27 cellular contexts compared by ENCODE assay signal in the genomic region with DNA sequence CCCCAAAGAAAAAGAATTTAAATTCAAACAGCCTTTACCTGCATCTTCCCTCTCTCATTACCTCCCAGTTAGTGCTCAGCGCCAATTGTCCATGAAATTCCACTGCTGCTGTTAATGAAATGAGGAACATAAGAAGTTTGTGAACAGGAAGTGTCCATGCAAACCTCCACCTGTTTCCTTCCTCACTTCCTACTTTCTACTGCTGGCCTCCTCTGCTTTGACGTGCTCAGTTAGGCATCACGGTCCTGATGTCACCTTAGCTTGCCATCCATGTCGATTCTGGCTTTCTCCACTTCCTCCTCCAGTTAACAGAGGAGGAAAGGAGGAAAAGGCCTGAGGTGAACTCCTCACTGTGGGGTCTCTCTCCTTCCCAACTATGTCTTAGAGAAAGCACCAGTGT. TPM values are rescaled to one million over a fixed set of nuclear protein-coding genes. Genes with fewer than 3 reads are reported as not detected.
DNase-seq lines count a peak whose midpoint lies in the region; ATAC-seq and TF ChIP-seq lines count a peak whose summit lies in the region.
"Had no signal": no experiment of that assay in that cellular context is flagged by ENCODE, and none has a peak within 500 bp of the region (broad histone marks: within the 10 kb centered on the region; RNA-seq: fewer than 3 reads in every experiment).

No MANE protein-coding gene starts in this region.

- POLR2A ChIA-PET in activated B cell treated with CpG ODN at 0.5 μM for 24 hours (lab: Charles Lee) = interaction anchor here (2.3 kb wide), 1 partner anchor 30 kb away, joined by 10 read pairs; no protein-coding TSS in a partner anchor

- no peak overlapping the region for H3K27ac ChIP-seq in BLaER1 treated with 17β-estradiol and CSF1 and Interleukin-3, amounts not matched to agents 10 nM and 100 nM
- H3K27ac ChIP-seq in left ventricle myocardium inferior (replicated peaks) (no peak overlapping the region), MM.1S (ENCODE audit: low read length) (no peak overlapping the region)
- H3K27ac ChIP-seq: A549, HL-60, RWPE1, SK-N-MC had no signal

- peak overlapping the region; percentile 70 for H3K27ac Mint-ChIP-seq in activated B cell treated with CpG ODN at 0.5 μM for 24 hours
- peak overlapping the region; percentile 14 for H3K27ac Mint-ChIP-seq in nephron progenitor cell
- no peak overlapping the region for H3K27ac Mint-ChIP-seq in stimulated activated naive CD8-positive, alpha-beta T cell treated with anti-CD3 and anti-CD28 coated beads, Interleukin-15, amount 100 ng/mL, for 72 hours
- H3K27ac Mint-ChIP-seq: CD8-positive, alpha-beta T cell; GM23338 had no signal

- TF ChIP-seq CTCF in activated B cell treated with CpG ODN at 0.5 μM for 24 hours (IDR thresholded peaks at IDR 0.05) = no peak
- TF ChIP-seq CTCF in nephron progenitor cell (IDR thresholded peaks at IDR 0.05) = no peak
- no peak for TF ChIP-seq CTCF in left ventricle myocardium inferior (IDR thresholded peaks at IDR 0.05; ENCODE audit: borderline replicate concordance)
- TF ChIP-seq CTCF in MM.1S (IDR thresholded peaks at IDR 0.05; ENCODE audit: low read length) = no peak

- no peaks in the 10 kb centered on the region for H3K79me2 ChIP-seq in MM.1S (ENCODE audit: low read length)

- H2AFZ ChIP-seq in MM.1S (ENCODE audit: low read length) = no peak overlapping the region
- H2AFZ ChIP-seq: GM23338 had no signal

- H3K4me1 Mint-ChIP-seq in activated B cell treated with CpG ODN at 0.5 μM for 24 hours (peaks cover 33% of the 10 kb centered on the region), nephron progenitor cell (peaks cover 43% of the 10 kb centered on the region)
- H3K4me1 Mint-ChIP-seq in stimulated activated naive CD8-positive, alpha-beta T cell treated with anti-CD3 and anti-CD28 coated beads, Interleukin-15, amount 100 ng/mL, for 72 hours = no peaks in the 10 kb centered on the region

- H3K36me3 ChIP-seq in BLaER1 treated with 17β-estradiol and CSF1 and Interleukin-3, amounts not matched to agents 10 nM and 100 nM = no peaks in the 10 kb centered on the region
- H3K36me3 ChIP-seq in left ventricle myocardium inferior = no peaks in the 10 kb centered on the region
- H3K36me3 ChIP-seq in MM.1S (replicated peaks; ENCODE audit: insufficient read depth, low read length) = no peaks in the 10 kb centered on the region

- no peaks in the 10 kb centered on the region for H3K27me3 ChIP-seq in BLaER1 treated with 17β-estradiol and CSF1 and Interleukin-3, amounts not matched to agents 10 nM and 100 nM
- peaks cover 70% of the 10 kb centered on the region for H3K27me3 ChIP-seq in left ventricle myocardium inferior (ENCODE audit: low read depth)
- H3K27me3 ChIP-seq in MM.1S (replicated peaks; ENCODE audit: insufficient read depth, low read length) = no peaks in the 10 kb centered on the region

- peak overlapping the region in 10 of 11 experiments; percentile 12 to 47 (median 30); a peak in 12 of 22 replicates for H3K4me2 ChIP-seq in BLaER1 treated with 17β-estradiol and CSF1 and Interleukin-3, amounts not matched to agents 10 nM and 100 nM
- H3K4me2 ChIP-seq in MM.1S (ENCODE audit: low read depth, low read length) = no peak overlapping the region
- H3K4me2 ChIP-seq: A549, GM23338 had no signal

- H4K20me1 ChIP-seq in BLaER1 treated with 17β-estradiol and CSF1 and Interleukin-3, amounts not matched to agents 10 nM and 100 nM = no peaks in the 10 kb centered on the region
- no peaks in the 10 kb centered on the region for H4K20me1 ChIP-seq in MM.1S (ENCODE audit: insufficient read depth, low read length)

- no peaks in the 10 kb centered on the region for H3K9me3 ChIP-seq in BLaER1 treated with 17β-estradiol and CSF1 and Interleukin-3, amounts not matched to agents 10 nM and 100 nM (replicated peaks in 1 of 11)
- H3K9me3 ChIP-seq in left ventricle myocardium inferior (replicated peaks) (no peaks in the 10 kb centered on the region), MM.1S (replicated peaks; ENCODE audit: insufficient read depth, low read length) (no peaks in the 10 kb centered on the region)
- H3K9me3 ChIP-seq: A549 had no signal

- peak overlapping the region; percentile 56 for H3K4me3 Mint-ChIP-seq in activated B cell treated with CpG ODN at 0.5 μM for 24 hours
- no peak overlapping the region for H3K4me3 Mint-ChIP-seq in nephron progenitor cell
- H3K4me3 Mint-ChIP-seq in stimulated activated naive CD8-positive, alpha-beta T cell treated with anti-CD3 and anti-CD28 coated beads, Interleukin-15, amount 100 ng/mL, for 72 hours = no peak overlapping the region
- H3K4me3 Mint-ChIP-seq: CD8-positive, alpha-beta T cell; GM23338 had no signal

- peaks cover 7 to 12% (median 8%) of the 10 kb centered on the region in 10 experiments; a peak in 18 of 20 replicates for H3K4me1 ChIP-seq in BLaER1 treated with 17β-estradiol and CSF1 and Interleukin-3, amounts not matched to agents 10 nM and 100 nM
- H3K4me1 ChIP-seq in left ventricle myocardium inferior (no peaks in the 10 kb centered on the region), MM.1S (ENCODE audit: low read length) (no peaks in the 10 kb centered on the region)
- H3K4me1 ChIP-seq: A549 had no signal

- H3K27me3 Mint-ChIP-seq in activated B cell treated with CpG ODN at 0.5 μM for 24 hours (peaks cover 7% of the 10 kb centered on the region), nephron progenitor cell (ENCODE audit: low read depth, poor library complexity) (peaks cover 10% of the 10 kb centered on the region)
- H3K27me3 Mint-ChIP-seq in stimulated activated naive CD8-positive, alpha-beta T cell treated with anti-CD3 and anti-CD28 coated beads, Interleukin-15, amount 100 ng/mL, for 72 hours = peaks cover 31% of the 10 kb centered on the region

- intact Hi-C loops in activated B cell treated with CpG ODN at 0.5 μM for 24 hours (cut with micrococcal nuclease) (loop anchor here (2.0 kb wide), 1 partner anchor 29 kb away; no protein-coding TSS in a partner anchor), left ventricle myocardium inferior (cut with micrococcal nuclease) (no loop called here)

- DNase-seq in KBM-7 (peak; percentile 29), activated B cell treated with CpG ODN at 0.5 μM for 24 hours (no peak), nephron progenitor cell (no peak), left ventricle myocardium inferior (no peak), MM.1S (no peak), amniotic stem cell (lab: John Stamatoyannopoulos, UW) (no peak)
- DNase-seq in stimulated activated naive CD8-positive, alpha-beta T cell treated with anti-CD3 and anti-CD28 coated beads, Interleukin-15, amount 100 ng/mL, for 72 hours = no peak
- DNase-seq: Calu3; CD8-positive, alpha-beta T cell; DMS153; HCEC 1CT; KG1; NCI-H1694; NCI-H2081; NCI-H2171; NCI-H345; NCI-H524; SHP77 treated with DMSO at 0.1 percent for 48 hours had no signal

- peak; percentile 42 for ATAC-seq in activated B cell treated with CpG ODN at 0.5 μM for 24 hours (ENCODE audit: low read depth)
- ATAC-seq in stimulated activated naive CD8-positive, alpha-beta T cell treated with anti-CD3 and anti-CD28 coated beads, Interleukin-15, amount 100 ng/mL, for 72 hours = no peak
- ATAC-seq: A549; CD8-positive, alpha-beta T cell; GM23338 had no signal

- in situ Hi-C loops in KBM-7 (cut with MboI; ENCODE audit: low pct_unique_long_range_greater_than_20kb, low sequenced_read_pairs) = no loop called here

- H3K9me2 ChIP-seq in MM.1S (replicated peaks; ENCODE audit: insufficient read depth, low read length) = no peaks in the 10 kb centered on the region

- H3K9me3 Mint-ChIP-seq in activated B cell treated with CpG ODN at 0.5 μM for 24 hours (no peaks in the 10 kb centered on the region), nephron progenitor cell (no peaks in the 10 kb centered on the region)
- H3K9me3 Mint-ChIP-seq in stimulated activated naive CD8-positive, alpha-beta T cell treated with anti-CD3 and anti-CD28 coated beads, Interleukin-15, amount 100 ng/mL, for 72 hours = no peaks in the 10 kb centered on the region
- H3K9me3 Mint-ChIP-seq: CD8-positive, alpha-beta T cell; GM23338 had no signal

- no peak overlapping the region for H3K9ac ChIP-seq in BLaER1 treated with 17β-estradiol and CSF1 and Interleukin-3, amounts not matched to agents 10 nM and 100 nM
- H3K9ac ChIP-seq in MM.1S (ENCODE audit: low read length) = no peak overlapping the region

- CTCF ChIA-PET in activated B cell treated with CpG ODN at 0.5 μM for 24 hours (lab: Charles Lee) = interaction anchor here (1.0 to 3.4 kb wide), 3 partner anchors 19 to 314 kb away, joined by 3 to 10 read pairs (median 3); no protein-coding TSS in a partner anchor

- H3K36me3 Mint-ChIP-seq in activated B cell treated with CpG ODN at 0.5 μM for 24 hours (ENCODE audit: low read depth) (no peaks in the 10 kb centered on the region), nephron progenitor cell (ENCODE audit: low read depth) (no peaks in the 10 kb centered on the region)
- H3K36me3 Mint-ChIP-seq: CD8-positive, alpha-beta T cell had no signal

- no peaks in the 10 kb centered on the region for H3F3A ChIP-seq in MM.1S (ENCODE audit: insufficient read depth, low read length)

- no peak overlapping the region for H3K4me3 ChIP-seq in BLaER1 treated with 17β-estradiol and CSF1 and Interleukin-3, amounts not matched to agents 10 nM and 100 nM
- no peak overlapping the region for H3K4me3 ChIP-seq in left ventricle myocardium inferior
- no peak overlapping the region for H3K4me3 ChIP-seq in MM.1S (ENCODE audit: low read length)
- H3K4me3 ChIP-seq: A549, GM23338, SK-N-MC had no signal

RNA-seq across cellular contexts. Expression of a gene that starts 26.9 kb away (rescaled TPM):
- total RNA-seq in activated B cell treated with CpG ODN at 0.5 μM for 24 hours = 15.3 and 15.6 TPM in 2 replicates
- total RNA-seq in left ventricle myocardium inferior = not detected
- total RNA-seq: Calu3; CD8-positive, alpha-beta T cell; Daoy; HepG2; HT-29 had no signal

RNA-seq across cellular contexts. Expression of a gene that starts 43.4 kb away (rescaled TPM):
- total RNA-seq in activated B cell treated with CpG ODN at 0.5 μM for 24 hours (0.10 and 0.22 TPM in 2 replicates), left ventricle myocardium inferior (not detected)
- total RNA-seq: Calu3; CD8-positive, alpha-beta T cell; Daoy; GM23338; HT-29 had no signal

Comparison
In these comparisons a context has a peak if more than half of its experiments do, and no peak if none do; other contexts are left out.
1. H3K27ac Mint-ChIP-seq: peak in activated B cell treated with CpG ODN at 0.5 μM for 24 hours (single experiment) and nephron progenitor cell (single experiment); none in stimulated activated naive CD8-positive, alpha-beta T cell treated with anti-CD3 and anti-CD28 coated beads, Interleukin-15, amount 100 ng/mL, for 72 hours (0 of 2).
2. RNA of a gene that starts 26.9 kb away (total RNA-seq): 15.3 to 15.6 TPM in activated B cell treated with CpG ODN at 0.5 μM for 24 hours; not detected in left ventricle myocardium inferior (single experiment); every median in the first group is over 10 times any median in the second.